29 cellular contexts compared by ENCODE assay signal in the genomic region with DNA sequence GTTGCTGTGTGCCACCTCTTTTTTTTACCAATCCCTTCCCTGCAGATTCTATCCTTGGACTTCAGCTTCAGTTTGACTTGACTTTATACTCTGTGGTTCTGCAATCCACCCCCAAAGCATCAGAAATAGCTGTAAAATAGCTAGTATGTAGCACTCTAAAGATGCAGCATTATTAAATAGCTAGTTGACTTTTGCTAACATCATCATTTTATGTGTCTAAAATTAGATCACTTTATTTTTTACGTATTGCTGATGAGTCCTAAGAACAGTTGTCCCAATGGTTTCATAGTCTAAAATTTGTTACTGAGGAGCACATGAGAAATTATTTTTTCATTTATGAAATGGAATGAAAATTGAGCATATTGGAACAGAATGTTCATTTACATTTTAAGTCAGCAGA.
"Had no signal": no experiment of that assay in that cellular context is flagged by ENCODE, and none has a peak within 500 bp of the region (broad histone marks: within the 10 kb centered on the region; RNA-seq: fewer than 3 reads in every experiment).

No MANE protein-coding gene starts in this region.

- H3K4me3 Mint-ChIP-seq: T-cell had no signal

- H3K36me3 ChIP-seq: SJCRH30 had no signal

- ATAC-seq: Panc1, Right ventricle myocardium inferior, SK-N-SH treated with all-trans-retinoic acid at 6 μM for 48 hours, T-cell had no signal

- H3K27me3 ChIP-seq: SJCRH30 had no signal

- FAIRE-seq: RCC 7860 had no signal

- H3K27ac ChIP-seq: PC-9, RWPE1, SJCRH30, SK-N-MC had no signal

- H3K4me1 Mint-ChIP-seq: T-cell had no signal

- DNase-seq: Karpas-422, MM.1S, MV-4-11, NCI-H1092, NCI-H1105, NCI-H1417 treated with DMSO at 0.1 percent for 48 hours, NCI-H1436 treated with DMSO at 0.1 percent for 48 hours, NCI-H1694 treated with DMSO at 0.1 percent for 48 hours, NCI-H187 treated with DMSO at 0.1 percent for 48 hours, NCI-H2029, NCI-H2081, NCI-H2227 treated with DMSO at 0.1 percent for 48 hours, NCI-H345, NCI-H446, NCI-H510A treated with DMSO at 0.1 percent for 48 hours, NCI-H524 treated with DMSO at 0.1 percent for 48 hours, NCI-H526 treated with DMSO at 0.1 percent for 48 hours, NCI-H774, PC-9, SHP77, SIG-M5, SJCRH30, T-cell had no signal

- H3K4me2 ChIP-seq: PC-9 had no signal

- H3K27me3 Mint-ChIP-seq: T-cell had no signal

- H3K9me3 ChIP-seq: SJCRH30 had no signal

- H2AFZ ChIP-seq: PC-9 had no signal

- H3K36me3 Mint-ChIP-seq: T-cell had no signal

- H3K4me3 ChIP-seq: PC-9, SJCRH30, SK-N-MC had no signal

- H3K27ac Mint-ChIP-seq: T-cell had no signal

- H3K4me1 ChIP-seq: SJCRH30 had no signal
